In the genomic region with DNA sequence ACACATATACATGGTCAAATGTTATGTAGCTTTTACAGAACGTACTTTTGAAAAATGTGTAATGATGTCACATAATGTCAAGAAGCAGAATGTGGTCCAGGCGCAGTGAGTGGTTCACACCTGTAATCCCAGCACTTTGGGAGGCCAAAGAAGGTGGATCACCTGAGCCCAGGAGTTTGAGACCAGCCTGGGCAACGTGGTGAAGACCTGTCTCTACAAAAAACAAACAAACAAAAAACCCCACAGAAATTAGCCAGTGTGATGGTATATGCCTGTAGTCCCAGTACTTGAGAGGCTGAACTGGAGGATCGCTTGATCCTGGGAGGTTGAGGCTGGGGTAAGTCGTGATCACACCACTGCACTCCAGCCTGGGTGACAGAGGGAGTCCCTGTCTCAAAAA, we compare ENCODE assay signal across 18 cellular contexts.
"Had no signal": no experiment of that assay in that cellular context is flagged by ENCODE, and none has a peak within 500 bp of the region (broad histone marks: within the 10 kb centered on the region; RNA-seq: fewer than 3 reads in every experiment).

No MANE protein-coding gene starts in this region.

- H3K27me3 ChIP-seq: SJSA1 had no signal

- DNase-seq: Kasumi-1, NCI-H1092, NCI-H2029 treated with DMSO at 0.1 percent for 48 hours, NCI-H345, NCI-H446 treated with DMSO at 0.1 percent for 48 hours, NCI-H510A treated with DMSO at 0.1 percent for 48 hours, NCI-H526 treated with DMSO at 0.1 percent for 48 hours, NCI-H748 treated with DMSO at 0.1 percent for 48 hours, Right ventricle myocardium superior, RPMI8226, SIG-M5 had no signal

- H3K9ac ChIP-seq: KMS-11 had no signal

- H3K4me1 Mint-ChIP-seq: IgD-negative memory B cell had no signal

- ATAC-seq: K562 had no signal

- H3K4me3 Mint-ChIP-seq: IgD-negative memory B cell had no signal

- H3K4me2 ChIP-seq: KMS-11 had no signal

- H3K4me3 ChIP-seq: K562, SJSA1, SK-N-MC had no signal

- H3K9me3 ChIP-seq: SJSA1 had no signal

- H3K36me3 ChIP-seq: SJSA1 had no signal

- H3K27ac Mint-ChIP-seq: IgD-negative memory B cell had no signal

- FAIRE-seq: K562, RCC 7860 had no signal

- H3K27ac ChIP-seq: HL-60, KMS-11, SJSA1, SK-N-MC had no signal
